Comparison of ENCODE assay signal across 7 cellular contexts in genomic region chr1:205505076-205505729, GRCh38. TPM values are rescaled to one million over a fixed set of nuclear protein-coding genes. Genes with fewer than 3 reads are reported as not detected.
DNase-seq lines count a peak whose midpoint lies in the region; ATAC-seq and TF ChIP-seq lines count a peak whose summit lies in the region.

No MANE protein-coding gene starts in this region.

- peak overlapping the region; percentile 89 for H3K4me3 Mint-ChIP-seq in T-helper 17 cell

- no peaks in the 10 kb centered on the region for H3K36me3 Mint-ChIP-seq in T-helper 17 cell (ENCODE audit: low read depth)

- no peaks in the 10 kb centered on the region for H3K9me3 ChIP-seq in T-helper 17 cell (ENCODE audit: control insufficient read depth, low read length, poor library complexity, severe bottlenecking)
- H3K9me3 ChIP-seq in heart right ventricle, result no peaks in the 10 kb centered on the region

- CTCF ChIA-PET in HEK293T (lab: Yijun Ruan, JAX), result interaction anchor here (0.6 to 1.2 kb wide), 2 partner anchors 9 to 19 kb away, joined by 3 read pairs; no protein-coding TSS in a partner anchor

- 7 to 8% methylated on average over 18 of the region's 18 CpGs for WGBS in heart right ventricle, 2 donors

- intact Hi-C loops in heart right ventricle (cut with DNase I), result no loop called here

- peak; percentile 46 for DNase-seq in HEK293T (ENCODE audit: extremely low spot score)
- DNase-seq in T-helper 17 cell, result no peak
- DNase-seq in heart right ventricle, result peak in 1 of 2 donors; percentile 38
- DNase-seq in retina, result peak; percentile 55
- no peak for DNase-seq in dedifferentiated amniotic fluid mesenchymal stem cell (ENCODE audit: extremely low spot score)
- no peak for DNase-seq in NCI-H1048 (lab: John Stamatoyannopoulos, UW)
- DNase-seq in stimulated activated CD4-positive, alpha-beta T cell treated with anti-CD3 and anti-CD28 coated beads, Interleukin-4, amount 100 ng/mL, for 4 hours, result no peak

- H3K27ac Mint-ChIP-seq in T-helper 17 cell, result peak overlapping the region; percentile 43

- peaks cover 0 to 11% (median 0%) of the 10 kb centered on the region in 7 donors for H3K27me3 ChIP-seq in heart right ventricle

- peaks cover 2 to 62% (median 35%) of the 10 kb centered on the region in 9 donors for H3K4me1 ChIP-seq in heart right ventricle

- peaks cover 8% of the 10 kb centered on the region for H3K4me1 Mint-ChIP-seq in T-helper 17 cell

- peak overlapping the region; percentile 56 to 93 (median 87) for H3K27ac ChIP-seq in heart right ventricle

- peak overlapping the region; percentile 55 to 80 (median 75) for H3K4me3 ChIP-seq in heart right ventricle

- peak in 4 of 9 donors; percentile 15 to 32 (median 26) for TF ChIP-seq CTCF in heart right ventricle (IDR thresholded peaks at IDR 0.05)

- no peaks in the 10 kb centered on the region for H3K27me3 Mint-ChIP-seq in T-helper 17 cell

- no peaks in the 10 kb centered on the region for H3K36me3 ChIP-seq in heart right ventricle

- no peak for ATAC-seq in T-helper 17 cell
- peak; percentile 8 to 38 (median 18) for ATAC-seq in heart right ventricle

- POLR2A ChIA-PET in HEK293T (lab: Yijun Ruan, JAX), result interaction anchor here (1.5 kb wide), 1 partner anchor 8 kb away, joined by 3 read pairs; no protein-coding TSS in a partner anchor

TF ChIP-seq in HEK293T, 16 proteins besides CTCF, POLR2A, EP300 and RAD21:
- no peak for TF ChIP-seq TARDBP (IDR thresholded peaks at IDR 0.05)
- TF ChIP-seq FOXM1 (IDR thresholded peaks at IDR 0.05; ENCODE audit: borderline replicate concordance), result no peak
- TF ChIP-seq ELF4 (IDR thresholded peaks at IDR 0.05), result no peak
- TF ChIP-seq FOXK2 (IDR thresholded peaks at IDR 0.05), result no peak
- TF ChIP-seq ZNF384 (IDR thresholded peaks at IDR 0.05), result no peak
- peak; percentile 59 for TF ChIP-seq L3MBTL2 (conservative IDR thresholded peaks at IDR 0.05)
- no peak for TF ChIP-seq HDGF (IDR thresholded peaks at IDR 0.05; ENCODE audit: borderline replicate concordance)

RNA-seq across cellular contexts. Expression of gene CDK18, which starts 0.7 kb away (rescaled TPM):
- total RNA-seq in T-helper 17 cell, result 1 to 10 TPM in 1 of 2 donors, under 1 TPM in 1; 0.94 to 1.7 TPM
- 100 to 1,000 TPM; 122 to 199 (median 164) TPM for total RNA-seq in heart right ventricle
- polyA plus RNA-seq in heart right ventricle, result 100 to 1,000 TPM in 1 of 2 donors, 10 to 100 TPM in 1; 41.4 to 156 TPM

RNA-seq across cellular contexts. Expression of gene BLACAT1, which starts 49.4 kb away (rescaled TPM):
- total RNA-seq in T-helper 17 cell, result under 1 TPM; 0.10 TPM
- under 1 TPM in 1 of 10 donors, not detected in 9; 0.15 TPM for total RNA-seq in heart right ventricle
- polyA plus RNA-seq in heart right ventricle, result not detected

Comparison
In these comparisons a context has a peak if more than half of its experiments do, and no peak if none do; other contexts are left out.
1. DNase-seq: peak in HEK293T (single experiment) and retina (single experiment); none in T-helper 17 cell (0 of 3), dedifferentiated amniotic fluid mesenchymal stem cell (single experiment), NCI-H1048 (single experiment) and stimulated activated CD4-positive, alpha-beta T cell treated with anti-CD3 and anti-CD28 coated beads, Interleukin-4, amount 100 ng/mL, for 4 hours (0 of 2).
2. RNA of gene CDK18, which starts 0.7 kb away (total RNA-seq): 122 to 199 TPM in heart right ventricle; 0.94 to 1.7 TPM in T-helper 17 cell; every median in the first group is over 10 times any median in the second.